In the genomic region with DNA sequence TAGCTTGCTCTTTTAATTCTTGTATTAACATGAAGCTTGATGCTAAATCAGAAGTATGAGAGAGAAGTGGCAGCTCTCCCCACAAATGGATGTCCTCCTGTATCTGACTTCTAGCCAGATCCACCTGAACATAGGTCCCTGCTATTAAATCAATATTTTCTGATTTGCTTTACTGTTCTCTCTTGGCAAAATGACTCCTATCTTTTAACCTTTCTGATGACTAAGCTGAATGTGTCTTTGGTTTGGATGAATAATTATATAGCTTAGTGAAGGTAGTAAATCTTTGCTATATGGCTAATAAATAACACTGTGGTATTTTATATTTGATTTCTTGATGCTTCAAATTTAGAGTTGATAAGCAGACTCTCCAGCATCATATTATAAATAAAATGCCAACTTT, we compare ENCODE assay signal across 2 cellular contexts.
TF ChIP-seq lines count a peak whose summit lies in the region.

No MANE protein-coding gene starts in this region.

TF ChIP-seq in IMR-90, 13 proteins besides CTCF, POLR2A, EP300 and RAD21:
- peak; percentile 48; the same call in 1 of the 2 replicates for TF ChIP-seq MAFK (IDR thresholded peaks at IDR 0.05; ENCODE audit: low read depth, low read length)
- TF ChIP-seq MAZ (IDR thresholded peaks at IDR 0.05; ENCODE audit: borderline replicate concordance, low read depth, low read length), result no peak

TF ChIP-seq in HepG2, 621 proteins besides CTCF, POLR2A, EP300 and RAD21:
- TF ChIP-seq MAFF (IDR thresholded peaks at IDR 0.05; ENCODE audit: low read depth, low read length) (peak; percentile 55), TFDP1 (CRISPR knock-in tag; IDR thresholded peaks at IDR 0.05; ENCODE audit: borderline replicate concordance) (no peak), MAFK (conservative IDR thresholded peaks at IDR 0.05 in 1 of 2, IDR thresholded peaks at IDR 0.05 in 1 of 2; ENCODE audit: low read length in 2 of 2) (peak; percentile 53 to 62), BORCS8-MEF2B (CRISPR knock-in tag; IDR thresholded peaks at IDR 0.05) (no peak), ZNF205 (CRISPR knock-in tag; IDR thresholded peaks at IDR 0.05) (no peak), GLMP (CRISPR knock-in tag; IDR thresholded peaks at IDR 0.05; ENCODE audit: borderline replicate concordance) (no peak), RCOR2 (CRISPR knock-in tag; IDR thresholded peaks at IDR 0.05) (no peak), PTBP1 (IDR thresholded peaks at IDR 0.05; ENCODE audit: low read depth, low read length, poor library complexity, severe bottlenecking) (no peak)
- TF ChIP-seq, protein P1, sequence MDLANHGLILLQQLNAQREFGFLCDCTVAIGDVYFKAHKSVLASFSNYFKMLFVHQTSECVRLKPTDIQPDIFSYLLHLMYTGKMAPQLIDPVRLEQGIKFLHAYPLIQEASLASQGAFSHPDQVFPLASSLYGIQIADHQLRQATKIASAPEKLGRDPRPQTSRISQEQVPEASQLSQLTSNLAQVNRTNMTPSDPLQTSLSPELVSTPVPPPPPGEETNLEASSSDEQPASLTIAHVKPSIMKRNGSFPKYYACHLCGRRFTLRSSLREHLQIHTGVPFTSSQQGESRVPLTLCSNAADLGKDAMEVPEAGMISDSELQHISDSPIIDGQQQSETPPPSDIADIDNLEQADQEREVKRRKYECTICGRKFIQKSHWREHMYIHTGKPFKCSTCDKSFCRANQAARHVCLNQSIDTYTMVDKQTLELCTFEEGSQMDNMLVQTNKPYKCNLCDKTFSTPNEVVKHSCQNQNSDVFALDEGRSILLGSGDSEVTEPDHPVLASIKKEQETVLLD (CRISPR knock-in tag; IDR thresholded peaks at IDR 0.05; ENCODE audit: low read depth), result no peak
TF ChIP-seq in HepG2: peak in this region for 2.
